19 cellular contexts compared by ENCODE assay signal in genomic region chr2:68995911-68996310, GRCh38. TPM values are rescaled to one million over a fixed set of nuclear protein-coding genes. Genes with fewer than 3 reads are reported as not detected.
"Had no signal": no experiment of that assay in that cellular context is flagged by ENCODE, and none has a peak within 500 bp of the region (broad histone marks: within the 10 kb centered on the region; RNA-seq: fewer than 3 reads in every experiment).

No MANE protein-coding gene starts in this region.

- H3K9me3 ChIP-seq: esophagus squamous epithelium, lower lobe of right lung, ovary, right atrium auricular region had no signal

- H3K4me1 ChIP-seq: esophagus squamous epithelium, left ventricle myocardium inferior, lower lobe of right lung, neural progenitor cell, right atrium auricular region had no signal

- DNase-seq: esophagus squamous epithelium; foreskin melanocyte; head of caudate nucleus; kidney; left cardiac atrium; left ventricle myocardium inferior; lower lobe of right lung; midbrain; nucleus accumbens; ovary; small intestine; stimulated activated CD4-positive, alpha-beta T cell treated with anti-CD3 and anti-CD28 coated beads, Interleukin-12 subunit alpha, Interleukin-12 subunit beta, amount 100 ng/mL, for 4 hours; stimulated activated naive CD4-positive, alpha-beta T cell treated with Interleukin-2 at 50 U/mL for 16 hours had no signal

- H3K27me3 ChIP-seq: esophagus squamous epithelium, hepatocyte, neural progenitor cell, ovary, right atrium auricular region had no signal

- H3K9ac ChIP-seq: neural progenitor cell had no signal

- H3K36me3 ChIP-seq: esophagus squamous epithelium, left ventricle myocardium inferior, lower lobe of right lung, neural progenitor cell, ovary, right atrium auricular region had no signal

- H3K4me3 ChIP-seq: esophagus squamous epithelium, hepatocyte, left ventricle myocardium inferior, lower lobe of right lung, neural progenitor cell, ovary, right atrium auricular region had no signal

RNA-seq across cellular contexts. Expression of gene GKN1, which starts 21.5 kb away (rescaled TPM):
- total RNA-seq: epithelial cell of proximal tubule; kidney; left cardiac atrium; left ventricle myocardium inferior; lower lobe of right lung; natural killer cell treated with Interleukin-12 subunit alpha and Interleukin-12 subunit beta and Interleukin-15 and Interleukin-18, amount 100 ng/mL, for 72 hours; ovary; posterior vena cava; right atrium auricular region had no signal

RNA-seq across cellular contexts. Expression of gene GKN2, which starts 43.2 kb away (rescaled TPM):
- total RNA-seq: epithelial cell of proximal tubule; esophagus squamous epithelium; hepatocyte; kidney; left cardiac atrium; left ventricle myocardium inferior; natural killer cell treated with Interleukin-12 subunit alpha and Interleukin-12 subunit beta and Interleukin-15 and Interleukin-18, amount 100 ng/mL, for 72 hours; ovary; posterior vena cava; right atrium auricular region had no signal
